Comparison of ENCODE assay signal across 8 cellular contexts in genomic region chr12:108511633-108512540, GRCh38. TPM values are rescaled to one million over a fixed set of nuclear protein-coding genes. Genes with fewer than 3 reads are reported as not detected.
DNase-seq lines count a peak whose midpoint lies in the region; ATAC-seq and TF ChIP-seq lines count a peak whose summit lies in the region.

No MANE protein-coding gene starts in this region.

- no peaks in the 10 kb centered on the region for H3K27me3 Mint-ChIP-seq in activated CD4-positive, alpha-beta memory T cell treated with anti-CD3 and anti-CD28 coated beads for 36 hours

- peak; percentile 47 for DNase-seq in COR-L47 (lab: John Stamatoyannopoulos, UW)
- peak; percentile 61 for DNase-seq in HEK293T (ENCODE audit: extremely low spot score)
- peak; percentile 67 for DNase-seq in NCI-H460 (ENCODE audit: extremely low read depth, low read depth)
- DNase-seq in activated CD4-positive, alpha-beta memory T cell treated with anti-CD3 and anti-CD28 coated beads for 36 hours = peak; percentile 86
- DNase-seq in effector CD4-positive, alpha-beta T cell = peak; percentile 66
- DNase-seq in mesenteric fat pad (ENCODE audit: low spot score) = peak; percentile 87
- peak; percentile 38 to 56 for DNase-seq in stimulated activated CD8-positive, alpha-beta memory T cell treated with anti-CD3 and anti-CD28 coated beads, Interleukin-15, amount 100 ng/mL, for 48 hours (ENCODE audit: low read depth in 2 of 2)

- no peaks in the 10 kb centered on the region for H3K36me3 Mint-ChIP-seq in activated CD4-positive, alpha-beta memory T cell treated with anti-CD3 and anti-CD28 coated beads for 36 hours

- no peaks in the 10 kb centered on the region for H3K9me3 Mint-ChIP-seq in activated CD4-positive, alpha-beta memory T cell treated with anti-CD3 and anti-CD28 coated beads for 36 hours

- CTCF ChIA-PET in HEK293T (lab: Yijun Ruan, JAX) = interaction anchor here (0.7 to 1.3 kb wide), 3 partner anchors 20 to 449 kb away, joined by 3 read pairs; no protein-coding TSS in a partner anchor
- CTCF ChIA-PET in activated CD4-positive, alpha-beta memory T cell treated with anti-CD3 and anti-CD28 coated beads for 36 hours (lab: Charles Lee) = interaction anchor here (0.6 to 1.8 kb wide), 24 partner anchors 11 to 1840 kb away, joined by 3 to 23 read pairs (median 4); no protein-coding TSS in a partner anchor

- no peak overlapping the region for H3K4me3 Mint-ChIP-seq in activated CD4-positive, alpha-beta memory T cell treated with anti-CD3 and anti-CD28 coated beads for 36 hours

- peaks cover 35% of the 10 kb centered on the region for H3K4me1 Mint-ChIP-seq in activated CD4-positive, alpha-beta memory T cell treated with anti-CD3 and anti-CD28 coated beads for 36 hours (ENCODE audit: low read depth)

- POLR2A ChIA-PET in HEK293T (lab: Yijun Ruan, JAX) = no interaction called here
- POLR2A ChIA-PET in activated CD4-positive, alpha-beta memory T cell treated with anti-CD3 and anti-CD28 coated beads for 36 hours (lab: Charles Lee) = interaction anchor here (0.8 kb wide), 1 partner anchor 48 kb away, joined by 3 read pairs; no protein-coding TSS in a partner anchor

- no peak for ATAC-seq in GM19324 (IDR thresholded peaks at IDR 0.05; ENCODE audit: low FRiP score, unreplicated experiment)

- no peak overlapping the region for H3K27ac Mint-ChIP-seq in activated CD4-positive, alpha-beta memory T cell treated with anti-CD3 and anti-CD28 coated beads for 36 hours

- intact Hi-C loops in activated CD4-positive, alpha-beta memory T cell treated with anti-CD3 and anti-CD28 coated beads for 36 hours (cut with micrococcal nuclease) = loop anchor here (5.0 to 10.0 kb wide), 4 partner anchors 177 to 1060 kb away; partner anchors contain the start of genes CMKLR1, MMAB and MVK

TF ChIP-seq in HEK293T, 16 proteins besides CTCF, POLR2A, EP300 and RAD21:
- TF ChIP-seq ZNF384 (IDR thresholded peaks at IDR 0.05) (no peak), PKNOX1 (IDR thresholded peaks at IDR 0.05) (peak; percentile 14; the same call in 1 of the 2 replicates)

RNA-seq across cellular contexts. Expression of gene FICD, which starts 3.2 kb away (rescaled TPM):
- 6.3 and 7.2 TPM in 2 replicates for total RNA-seq in NCI-H460 (2014; rRNA removed; shearing (Covaris generic))
- polyA plus RNA-seq in NCI-H460 (2014; cell fraction: nucleus; rRNA removed) = 2.1 and 6.1 TPM in 2 replicates
- 1 to 10 TPM; 5.7 to 6.0 TPM for total RNA-seq in activated CD4-positive, alpha-beta memory T cell treated with anti-CD3 and anti-CD28 coated beads for 36 hours
- 14.1 TPM for total RNA-seq in mesenteric fat pad

RNA-seq across cellular contexts. Expression of gene SART3, which starts 49.1 kb away (rescaled TPM):
- 70.1 and 70.4 TPM in 2 replicates for total RNA-seq in NCI-H460 (2014; rRNA removed; shearing (Covaris generic))
- 57.1 and 75.2 TPM in 2 replicates for polyA plus RNA-seq in NCI-H460 (2014; cell fraction: nucleus; rRNA removed)
- 10 to 100 TPM; 84.3 to 91.5 TPM for total RNA-seq in activated CD4-positive, alpha-beta memory T cell treated with anti-CD3 and anti-CD28 coated beads for 36 hours
- total RNA-seq in mesenteric fat pad = 43.5 TPM

RNA-seq across cellular contexts. Expression of gene ISCU, which starts 50.5 kb away (rescaled TPM):
- 226 and 245 TPM in 2 replicates for total RNA-seq in NCI-H460 (2014; rRNA removed; shearing (Covaris generic))
- polyA plus RNA-seq in NCI-H460 (2014; cell fraction: nucleus; rRNA removed) = 155 and 194 TPM in 2 replicates
- 10 to 100 TPM; 88.6 to 94.3 TPM for total RNA-seq in activated CD4-positive, alpha-beta memory T cell treated with anti-CD3 and anti-CD28 coated beads for 36 hours
- 156 TPM for total RNA-seq in mesenteric fat pad
